ENCODE assay signal across 9 cellular contexts in the genomic region with DNA sequence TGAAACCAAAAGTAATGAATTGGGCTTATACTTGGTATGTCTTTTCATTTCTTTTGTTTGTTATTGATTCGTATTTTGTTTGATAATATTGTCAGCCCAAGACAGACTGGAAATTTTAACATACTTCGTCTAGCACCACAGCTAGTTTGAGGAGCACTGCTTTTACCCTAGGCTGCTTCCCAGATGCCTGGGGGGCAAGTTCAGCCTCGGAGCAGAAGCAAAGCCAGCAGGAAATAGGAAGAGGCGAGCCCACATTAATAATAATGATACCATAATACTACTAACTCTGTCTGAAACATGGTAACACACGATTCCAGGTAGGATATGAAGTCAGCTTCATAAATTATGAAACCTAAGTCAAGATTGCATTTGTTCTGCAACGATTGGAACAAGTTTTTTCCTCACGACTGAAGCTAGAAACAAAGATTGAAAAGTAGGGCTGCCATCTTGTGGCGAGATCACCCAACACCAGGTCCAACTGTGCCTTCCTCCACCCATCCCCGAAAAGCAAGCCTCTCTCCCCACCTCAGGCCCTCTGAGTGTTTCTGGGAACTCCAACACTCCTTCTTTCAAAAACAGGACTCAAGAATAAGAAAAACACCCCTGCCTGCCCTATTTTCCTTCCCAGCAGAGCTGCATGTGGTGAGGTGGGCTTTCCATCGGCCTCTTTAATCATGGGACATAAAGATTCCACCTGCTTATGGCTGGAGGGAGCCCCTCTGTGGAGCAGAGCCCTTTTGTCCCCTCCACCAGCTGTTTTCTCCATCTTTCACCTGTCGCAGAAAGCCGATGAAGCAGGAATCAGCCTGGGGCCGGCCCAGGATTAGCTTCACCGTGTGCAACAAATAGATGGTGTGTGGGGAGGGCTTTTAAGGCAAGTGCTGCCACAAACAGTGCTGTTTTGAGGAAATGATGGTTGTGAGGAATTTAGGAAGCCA.
A peak's percentile ranks its signal among the peaks of the same experiment; 100 is the strongest.
DNase-seq lines count a peak whose midpoint lies in the region; ATAC-seq lines count a peak whose summit lies in the region.
"Had no signal": no experiment of that assay in that cellular context is flagged by ENCODE, and none has a peak within 500 bp of the region (broad histone marks: within the 10 kb centered on the region; RNA-seq: fewer than 3 reads in every experiment).

No MANE protein-coding gene starts in this region.

- H3K36me3 Mint-ChIP-seq in activated naive CD4-positive, alpha-beta T cell treated with anti-CD3 and anti-CD28 coated beads, Interleukin-2, amount 10 ng/mL, durations not matched to agents 7 days and 5 days: no peaks in the 10 kb centered on the region
- no peaks in the 10 kb centered on the region for H3K36me3 Mint-ChIP-seq in naive thymus-derived CD8-positive, alpha-beta T cell
- H3K36me3 Mint-ChIP-seq: CD4-positive, CD25-positive, alpha-beta regulatory T cell had no signal

- no peak overlapping the region for H3K4me3 Mint-ChIP-seq in activated naive CD4-positive, alpha-beta T cell treated with anti-CD3 and anti-CD28 coated beads, Interleukin-2, amount 10 ng/mL, durations not matched to agents 7 days and 5 days
- no peak overlapping the region for H3K4me3 Mint-ChIP-seq in naive thymus-derived CD8-positive, alpha-beta T cell
- H3K4me3 Mint-ChIP-seq: CD4-positive, CD25-positive, alpha-beta regulatory T cell had no signal

- POLR2A ChIA-PET in naive thymus-derived CD8-positive, alpha-beta T cell (lab: Charles Lee): no interaction called here

- no peaks in the 10 kb centered on the region for H3K27me3 Mint-ChIP-seq in activated naive CD4-positive, alpha-beta T cell treated with anti-CD3 and anti-CD28 coated beads, Interleukin-2, amount 10 ng/mL, durations not matched to agents 7 days and 5 days
- peaks cover 0 to 19% (median 14%) of the 10 kb centered on the region in 5 donors for H3K27me3 Mint-ChIP-seq in naive thymus-derived CD8-positive, alpha-beta T cell
- H3K27me3 Mint-ChIP-seq: CD4-positive, CD25-positive, alpha-beta regulatory T cell had no signal

- H3K9me3 Mint-ChIP-seq in activated naive CD4-positive, alpha-beta T cell treated with anti-CD3 and anti-CD28 coated beads, Interleukin-2, amount 10 ng/mL, durations not matched to agents 7 days and 5 days: no peaks in the 10 kb centered on the region
- H3K9me3 Mint-ChIP-seq in naive thymus-derived CD8-positive, alpha-beta T cell: peaks cover 0 to 10% (median 0%) of the 10 kb centered on the region in 9 donors

- H3K4me1 Mint-ChIP-seq in activated naive CD4-positive, alpha-beta T cell treated with anti-CD3 and anti-CD28 coated beads, Interleukin-2, amount 10 ng/mL, durations not matched to agents 7 days and 5 days: no peaks in the 10 kb centered on the region
- no peaks in the 10 kb centered on the region for H3K4me1 Mint-ChIP-seq in naive thymus-derived CD8-positive, alpha-beta T cell
- H3K4me1 Mint-ChIP-seq: CD4-positive, CD25-positive, alpha-beta regulatory T cell had no signal

- DNase-seq in NCI-H446 (lab: John Stamatoyannopoulos, UW) (peak; percentile 3 to 44), NCI-H446 treated with DMSO at 0.1 percent for 48 hours (lab: John Stamatoyannopoulos, UW) (no peak), NCI-H460 (ENCODE audit: extremely low read depth, low read depth) (peak; percentile 29), ecto neural progenitor cell (ENCODE audit: low spot score) (peak; percentile 57), retina (peak; percentile 73), left colon (no peak)
- DNase-seq in activated naive CD4-positive, alpha-beta T cell treated with anti-CD3 and anti-CD28 coated beads, Interleukin-2, amount 10 ng/mL, durations not matched to agents 7 days and 5 days: no peak
- no peak for DNase-seq in naive thymus-derived CD8-positive, alpha-beta T cell
- DNase-seq: CD4-positive, CD25-positive, alpha-beta regulatory T cell had no signal

- CTCF ChIA-PET in activated naive CD4-positive, alpha-beta T cell treated with anti-CD3 and anti-CD28 coated beads, Interleukin-2, amount 10 ng/mL, durations not matched to agents 7 days and 5 days (lab: Charles Lee): no interaction called here

- intact Hi-C loops in left colon (cut with DNase I, micrococcal nuclease): no loop called here

- no peak overlapping the region for H3K27ac Mint-ChIP-seq in activated naive CD4-positive, alpha-beta T cell treated with anti-CD3 and anti-CD28 coated beads, Interleukin-2, amount 10 ng/mL, durations not matched to agents 7 days and 5 days
- no peak overlapping the region for H3K27ac Mint-ChIP-seq in naive thymus-derived CD8-positive, alpha-beta T cell
- H3K27ac Mint-ChIP-seq: CD4-positive, CD25-positive, alpha-beta regulatory T cell had no signal

- ATAC-seq in left colon: no peak
- no peak for ATAC-seq in naive thymus-derived CD8-positive, alpha-beta T cell

Comparison
In these comparisons a context has a peak if more than half of its experiments do, and no peak if none do; other contexts are left out.
1. DNase-seq: peak in NCI-H446 (2 of 2), NCI-H460 (single experiment), ecto neural progenitor cell (single experiment) and retina (single experiment); none in NCI-H446 treated with DMSO at 0.1 percent for 48 hours (single experiment), left colon (0 of 2), activated naive CD4-positive, alpha-beta T cell treated with anti-CD3 and anti-CD28 coated beads, Interleukin-2, amount 10 ng/mL, durations not matched to agents 7 days and 5 days (single experiment) and naive thymus-derived CD8-positive, alpha-beta T cell (0 of 10).